ENCODE assay signal across 23 cellular contexts in the genomic region with DNA sequence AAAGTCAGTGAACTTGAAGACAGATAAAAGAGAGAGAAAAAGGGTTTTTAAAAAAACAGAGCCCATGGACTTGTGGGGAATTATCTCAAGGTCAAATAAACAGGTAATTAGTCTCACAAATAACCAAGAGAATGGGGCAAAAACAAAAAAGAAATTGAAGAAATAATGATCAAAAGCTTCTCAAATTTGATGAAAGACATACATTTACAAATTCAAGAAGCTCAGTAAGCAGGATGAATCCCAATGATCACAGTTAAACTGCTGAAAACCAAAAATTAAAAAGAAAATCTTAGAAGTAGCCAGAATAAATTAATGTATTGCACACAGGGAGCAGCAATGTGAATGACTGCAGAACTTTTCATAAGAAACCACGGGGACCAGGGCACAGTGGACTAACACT.
A peak's percentile ranks its signal among the peaks of the same experiment; 100 is the strongest.
DNase-seq lines count a peak whose midpoint lies in the region; ATAC-seq, FAIRE-seq and TF ChIP-seq lines count a peak whose summit lies in the region.
"Had no signal": no experiment of that assay in that cellular context is flagged by ENCODE, and none has a peak within 500 bp of the region (broad histone marks: within the 10 kb centered on the region; RNA-seq: fewer than 3 reads in every experiment).

No MANE protein-coding gene starts in this region.

- no peak overlapping the region for H4K91ac ChIP-seq in H9 (ENCODE audit: insufficient read length, low read depth, low read length)

- peaks cover 2% of the 10 kb centered on the region for H3K79me1 ChIP-seq in H9 (ENCODE audit: insufficient read depth, low read depth, low read length, poor library complexity, severe bottlenecking)

- H3K18ac ChIP-seq in H9 (ENCODE audit: insufficient read length, low read depth, low read length): no peak overlapping the region

- no CpG with 5 or more reads among the region's 1 CpG for WGBS in H9 (ENCODE audit: extremely low coverage, insufficient read length, low lambda C conversion rate)
- WGBS in small intestine, 3 donors: 98 to 100% (median 98%) methylated on average over 1 of the region's 1 CpG

- CTCF ChIA-PET in WTC11 (lab: Charles Lee): no interaction called here
- CTCF ChIA-PET in naive thymus-derived CD4-positive, alpha-beta T cell (lab: Charles Lee): no interaction called here
- CTCF ChIA-PET in PC-3 (lab: Charles Lee): no interaction called here

- H3K79me2 ChIP-seq in H9 (ENCODE audit: insufficient read depth, low read length) (no peaks in the 10 kb centered on the region), PC-3 (ENCODE audit: low read length) (no peaks in the 10 kb centered on the region)

- H3K4me2 ChIP-seq in H9 (ENCODE audit: insufficient read depth, insufficient read length, low read length) (no peak overlapping the region), PC-3 (ENCODE audit: low read length) (no peak overlapping the region)
- H3K4me2 ChIP-seq: GM23338, KMS-11 had no signal

- H4K20me1 ChIP-seq in H9 (ENCODE audit: control insufficient read depth, insufficient read depth, insufficient read length) (no peaks in the 10 kb centered on the region), PC-3 (ENCODE audit: low read length) (no peaks in the 10 kb centered on the region)
- H4K20me1 ChIP-seq: BLaER1 had no signal

- POLR2A ChIA-PET in WTC11 (lab: Charles Lee): no interaction called here
- POLR2A ChIA-PET in naive thymus-derived CD4-positive, alpha-beta T cell (lab: Charles Lee): interaction anchor here (1.4 to 2.8 kb wide), 2 partner anchors 10 to 214 kb away, joined by 4 to 8 read pairs; no protein-coding TSS in a partner anchor
- POLR2A ChIA-PET in PC-3 (lab: Charles Lee; ENCODE audit: unreplicated experiment): no interaction called here

- BruUV-seq in PC-3 (replicated peaks; lab: Mats Ljungman, UMichigan): no TSS peak

- no peak overlapping the region for H3K27ac ChIP-seq in H9 (ENCODE audit: insufficient read length, low read depth, low read length)
- peak overlapping the region; percentile 57 for H3K27ac ChIP-seq in naive thymus-derived CD4-positive, alpha-beta T cell (ENCODE audit: low read depth, low read length)
- no peak overlapping the region for H3K27ac ChIP-seq in small intestine (ENCODE audit: low read depth in 1 of 2, low read length in 1 of 2)
- no peak overlapping the region for H3K27ac ChIP-seq in PC-3 (ENCODE audit: low read length)
- H3K27ac ChIP-seq: BLaER1, KMS-11, RWPE1 had no signal

- H3K36me3 ChIP-seq in naive thymus-derived CD4-positive, alpha-beta T cell (ENCODE audit: control insufficient read depth in 2 of 3, insufficient read depth in 3 of 3, low read length in 3 of 3): peaks cover 0 to 16% (median 5%) of the 10 kb centered on the region in 3 experiments
- H3K36me3 ChIP-seq in small intestine (ENCODE audit: control insufficient read depth in 2 of 2, insufficient read depth in 2 of 2, low read length in 2 of 2): peaks cover 2 to 3% of the 10 kb centered on the region in 2 donors
- H3K36me3 ChIP-seq in PC-3 (ENCODE audit: low read depth, low read length): peaks cover 16% of the 10 kb centered on the region; the same call in 1 of the 2 replicates

- no peak for FAIRE-seq in small intestine (lab: Jason Lieb, UNC)
- FAIRE-seq: G401.6, GM12892 had no signal

- H2AFZ ChIP-seq in H9 (ENCODE audit: low read length) (no peak overlapping the region), PC-3 (ENCODE audit: low read length) (no peak overlapping the region)
- H2AFZ ChIP-seq: GM23338 had no signal

- no peak for ATAC-seq in activated T-cell treated with anti-CD3 and anti-CD28 coated beads, Interleukin-2, amount 50 U/mL, for 72 hours (replicated peaks in 1 of 2)
- ATAC-seq in WTC11 (no peak), PC-3 (no peak)
- no peak for ATAC-seq in naive thymus-derived CD4-positive, alpha-beta T cell
- ATAC-seq: GM23338 had no signal

- TF ChIP-seq CTCF in H9 (conservative IDR thresholded peaks at IDR 0.05) (no peak), WTC11 (IDR thresholded peaks at IDR 0.05) (no peak), PC-3 (conservative IDR thresholded peaks at IDR 0.05; ENCODE audit: low read depth, low read length) (no peak)

- no peaks in the 10 kb centered on the region for H3K23me2 ChIP-seq in H9 (ENCODE audit: insufficient read length, low read depth, low read length, poor library complexity, severe bottlenecking)

- intact Hi-C loops in naive thymus-derived CD4-positive, alpha-beta T cell (cut with micrococcal nuclease): no loop called here
- intact Hi-C loops in PC-3 (cut with micrococcal nuclease): no loop called here

- H4K8ac ChIP-seq in H9 (replicated peaks; ENCODE audit: insufficient read length, low read depth, low read length): no peak overlapping the region

- no peak overlapping the region for H3K4ac ChIP-seq in H9 (ENCODE audit: low read depth, low read length)

- no peak overlapping the region for H3K23ac ChIP-seq in H9 (ENCODE audit: insufficient read length, low read depth, low read length)

- no peak overlapping the region for H3K4me3 ChIP-seq in naive thymus-derived CD4-positive, alpha-beta T cell (ENCODE audit: low read length)
- H3K4me3 ChIP-seq in small intestine (ENCODE audit: low read depth in 1 of 2, low read length in 2 of 2) (no peak overlapping the region), PC-3 (ENCODE audit: low read length) (no peak overlapping the region)
- H3K4me3 ChIP-seq: BLaER1, GM23338 had no signal

- no peaks in the 10 kb centered on the region for H3K27me3 ChIP-seq in H9 (ENCODE audit: insufficient read depth, low read length)
- no peaks in the 10 kb centered on the region for H3K27me3 ChIP-seq in naive thymus-derived CD4-positive, alpha-beta T cell (ENCODE audit: control insufficient read depth in 2 of 2, insufficient read depth in 2 of 2, low read length in 2 of 2)
- H3K27me3 ChIP-seq in small intestine (ENCODE audit: control insufficient read depth in 2 of 2, insufficient read depth in 2 of 2, low read length in 2 of 2): no peaks in the 10 kb centered on the region
- no peaks in the 10 kb centered on the region for H3K27me3 ChIP-seq in PC-3 (ENCODE audit: low read length)
- H3K27me3 ChIP-seq: BLaER1 had no signal

- no peak overlapping the region for H3K14ac ChIP-seq in H9 (ENCODE audit: insufficient read depth, low read length)

- no peaks in the 10 kb centered on the region for H3K9me3 Mint-ChIP-seq in activated T-cell treated with anti-CD3 and anti-CD28 coated beads, Interleukin-2, amount 50 U/mL, for 72 hours
- H3K9me3 Mint-ChIP-seq in H9 (no peaks in the 10 kb centered on the region), WTC11 (no peaks in the 10 kb centered on the region)
- peaks cover 0 to 6% (median 0%) of the 10 kb centered on the region in 11 donors for H3K9me3 Mint-ChIP-seq in naive thymus-derived CD4-positive, alpha-beta T cell
- H3K9me3 Mint-ChIP-seq: CD8-positive, alpha-beta memory T cell; GM23338 had no signal

- no peak overlapping the region for H2BK20ac ChIP-seq in H9 (ENCODE audit: low read depth, low read length, poor library complexity, severe bottlenecking)

- H2BK12ac ChIP-seq in H9 (ENCODE audit: insufficient read length, low read depth, low read length): no peak overlapping the region

- peaks cover 25% of the 10 kb centered on the region for H3K4me1 Mint-ChIP-seq in activated T-cell treated with anti-CD3 and anti-CD28 coated beads, Interleukin-2, amount 50 U/mL, for 72 hours (ENCODE audit: low read depth)
- H3K4me1 Mint-ChIP-seq in H9 (no peaks in the 10 kb centered on the region), WTC11 (0 out of 2 replicates have a peak, but pooled peaks cover 6% of the 10 kb centered on the region)
- H3K4me1 Mint-ChIP-seq in naive thymus-derived CD4-positive, alpha-beta T cell: peaks cover 18 to 51% (median 38%) of the 10 kb centered on the region in 7 donors

- H3K9ac ChIP-seq in H9 (ENCODE audit: extremely low read depth, insufficient read length, low read length): no peak overlapping the region
- no peak overlapping the region for H3K9ac ChIP-seq in PC-3 (ENCODE audit: low read length)
- H3K9ac ChIP-seq: BLaER1, KMS-11 had no signal

- H3K4me1 ChIP-seq in H9 (ENCODE audit: insufficient read depth, low read length): no peaks in the 10 kb centered on the region
- peaks cover 0 to 18% of the 10 kb centered on the region in 2 donors for H3K4me1 ChIP-seq in naive thymus-derived CD4-positive, alpha-beta T cell (ENCODE audit: control insufficient read depth in 2 of 2, insufficient read depth in 2 of 2, low read length in 2 of 2)
- peaks cover 3% of the 10 kb centered on the region in 2 donors for H3K4me1 ChIP-seq in small intestine (ENCODE audit: control insufficient read depth in 2 of 2, insufficient read depth in 1 of 2, low read depth in 1 of 2, low read length in 1 of 2)
- peaks cover 28% of the 10 kb centered on the region for H3K4me1 ChIP-seq in PC-3 (ENCODE audit: insufficient read depth, low read length)

- H2BK15ac ChIP-seq in H9 (ENCODE audit: low read depth, low read length): no peak overlapping the region

- H3F3A ChIP-seq in PC-3 (ENCODE audit: low read length, unreplicated experiment): no peaks in the 10 kb centered on the region

- H3K36me3 Mint-ChIP-seq in activated T-cell treated with anti-CD3 and anti-CD28 coated beads, Interleukin-2, amount 50 U/mL, for 72 hours (ENCODE audit: insufficient read depth in 2 of 2): peaks cover 2 to 12% of the 10 kb centered on the region in 2 donors
- H3K36me3 Mint-ChIP-seq in H9 (ENCODE audit: insufficient read depth in 1 of 3, low read depth in 3 of 3) (peaks cover 7 to 38% (median 31%) of the 10 kb centered on the region in 3 experiments), WTC11 (peaks cover 25% of the 10 kb centered on the region)
- peaks cover 13 to 47% (median 37%) of the 10 kb centered on the region in 5 donors for H3K36me3 Mint-ChIP-seq in naive thymus-derived CD4-positive, alpha-beta T cell

- H2BK120ac ChIP-seq in H9 (ENCODE audit: low read depth, low read length, poor library complexity, severe bottlenecking): no peak overlapping the region

- H3K4me3 Mint-ChIP-seq in activated T-cell treated with anti-CD3 and anti-CD28 coated beads, Interleukin-2, amount 50 U/mL, for 72 hours: no peak overlapping the region
- H3K4me3 Mint-ChIP-seq in H9: no peak overlapping the region
- no peak overlapping the region for H3K4me3 Mint-ChIP-seq in WTC11
- H3K4me3 Mint-ChIP-seq in naive thymus-derived CD4-positive, alpha-beta T cell: peak overlapping the region in 3 of 10 donors; percentile 8 to 54 (median 34)
- H3K4me3 Mint-ChIP-seq: CD8-positive, alpha-beta memory T cell; GM23338 had no signal

- no peak overlapping the region for H3K56ac ChIP-seq in H9 (ENCODE audit: insufficient read length, low read depth, low read length)

- H3K9me3 ChIP-seq in H9 (ENCODE audit: control insufficient read depth, low read depth, low read length) (no peaks in the 10 kb centered on the region), small intestine (ENCODE audit: control insufficient read depth, low read depth) (no peaks in the 10 kb centered on the region), PC-3 (ENCODE audit: low read length) (no peaks in the 10 kb centered on the region)
- no peaks in the 10 kb centered on the region for H3K9me3 ChIP-seq in naive thymus-derived CD4-positive, alpha-beta T cell (ENCODE audit: control insufficient read depth in 2 of 3, low read length in 3 of 3)
- H3K9me3 ChIP-seq: BLaER1 had no signal

- no peak overlapping the region for H2BK5ac ChIP-seq in H9 (ENCODE audit: insufficient read length, low read length)

- DNase-seq in activated T-cell treated with anti-CD3 and anti-CD28 coated beads, Interleukin-2, amount 50 U/mL, for 72 hours: no peak
- DNase-seq in activated T-cell treated with anti-CD3 and anti-CD28 coated beads, Interleukin-2, amount 50 U/mL, for 48 hours: no peak
- DNase-seq in H9: no peak
- DNase-seq in WTC11 (ENCODE audit: low spot score): no peak
- no peak for DNase-seq in naive thymus-derived CD4-positive, alpha-beta T cell
- DNase-seq in small intestine: no peak
- DNase-seq in PC-3: no peak
- DNase-seq: CD8-positive, alpha-beta memory T cell; HCEC 1CT; IMR-90; NCI-H1105; NCI-H146; NCI-H2029; NCI-H226; NCI-H510A treated with DMSO at 0.1 percent for 48 hours; NCI-H748 treated with DMSO at 0.1 percent for 48 hours; SHP77 treated with DMSO at 0.1 percent for 48 hours had no signal

- H3K9me2 ChIP-seq in PC-3 (replicated peaks; ENCODE audit: low read length): no peaks in the 10 kb centered on the region

- H3T11ph ChIP-seq in H9 (ENCODE audit: low read length): no peak overlapping the region

- peak overlapping the region; percentile 94 for H3K27ac Mint-ChIP-seq in activated T-cell treated with anti-CD3 and anti-CD28 coated beads, Interleukin-2, amount 50 U/mL, for 72 hours
- H3K27ac Mint-ChIP-seq in H9 (peak overlapping the region in 2 of 3 experiments; percentile 31 to 34; a peak in 2 of 7 replicates), WTC11 (peak overlapping the region; percentile 3; the same call in 1 of the 2 replicates)
- peak overlapping the region in 8 of 9 donors; percentile 43 to 96 (median 87) for H3K27ac Mint-ChIP-seq in naive thymus-derived CD4-positive, alpha-beta T cell
- H3K27ac Mint-ChIP-seq: GM23338 had no signal

- no peak overlapping the region for H2AK5ac ChIP-seq in H9 (ENCODE audit: insufficient read length, low read length)

- H3K27me3 Mint-ChIP-seq in activated T-cell treated with anti-CD3 and anti-CD28 coated beads, Interleukin-2, amount 50 U/mL, for 72 hours (ENCODE audit: low read depth): no peaks in the 10 kb centered on the region
- H3K27me3 Mint-ChIP-seq in H9 (ENCODE audit: low read depth): no peaks in the 10 kb centered on the region; the same call in 1 of the 2 replicates
- H3K27me3 Mint-ChIP-seq in WTC11 (ENCODE audit: low read depth): no peaks in the 10 kb centered on the region
- H3K27me3 Mint-ChIP-seq in naive thymus-derived CD4-positive, alpha-beta T cell: no peaks in the 10 kb centered on the region
- H3K27me3 Mint-ChIP-seq: CD8-positive, alpha-beta memory T cell had no signal

- H4K5ac ChIP-seq in H9 (ENCODE audit: insufficient read length, low read depth, low read length): no peak overlapping the region

Comparison
In these comparisons a context has a peak if more than half of its experiments do, and no peak if none do; other contexts are left out.
1. H3K27ac Mint-ChIP-seq: peak in every context shown above with its lines; median percentile 94 in activated T-cell treated with anti-CD3 and anti-CD28 coated beads, Interleukin-2, amount 50 U/mL, for 72 hours; 87 in naive thymus-derived CD4-positive, alpha-beta T cell; 32 in H9; 3 in WTC11.